In genomic region chr22:25092119-25092518, GRCh38 we compare ENCODE assay signal across 22 cellular contexts.
"Had no signal": no experiment of that assay in that cellular context is flagged by ENCODE, and none has a peak within 500 bp of the region (broad histone marks: within the 10 kb centered on the region; RNA-seq: fewer than 3 reads in every experiment).

No MANE protein-coding gene starts in this region.

- DNase-seq: activated CD4-positive, alpha-beta T cell treated with anti-CD3 and anti-CD28 coated beads for 4 hours; activated CD4-positive, alpha-beta T cell treated with anti-CD3 and anti-CD28 coated beads, Interleukin-2, amount 50 U/mL, for 48 hours; activated CD4-positive, CD25-positive, alpha-beta regulatory T cell; activated CD8-positive, alpha-beta memory T cell treated with anti-CD3 and anti-CD28 coated beads for 24 hours; activated effector memory CD4-positive, alpha-beta T cell treated with anti-CD3 and anti-CD28 coated beads, Interleukin-2, amount 50 U/mL, for 16 hours; aorta; central memory CD4-positive, alpha-beta T cell; effector CD8-positive, alpha-beta T cell; left ventricle myocardium inferior; mesendoderm; mucosa of descending colon; stimulated activated CD4-positive, alpha-beta T cell treated with anti-CD3 and anti-CD28 coated beads, Interleukin-15, amount 100 ng/mL, for 24 hours; stimulated activated CD4-positive, alpha-beta T cell treated with anti-CD3 and anti-CD28 coated beads, Interleukin-2, amount 100 ng/mL, for 24 hours; stimulated activated naive B cell treated with anti-CD40 and anti-IgM and Interleukin-4, amounts not matched to agents 10 μg/mL and 1 μg/mL and 100 μg/mL, for 72 hours; stomach; T-helper 1 cell had no signal

- H3K4me3 Mint-ChIP-seq: activated naive CD4-positive, alpha-beta T cell treated with anti-CD3 and anti-CD28 coated beads for 36 hours; neural crest cell; stimulated activated naive B cell treated with anti-CD40 and anti-IgM and Interleukin-4, amounts not matched to agents 10 μg/mL and 1 μg/mL and 100 μg/mL, for 72 hours had no signal

- H3K27ac Mint-ChIP-seq: activated naive CD4-positive, alpha-beta T cell treated with anti-CD3 and anti-CD28 coated beads for 36 hours; stimulated activated naive B cell treated with anti-CD40 and anti-IgM and Interleukin-4, amounts not matched to agents 10 μg/mL and 1 μg/mL and 100 μg/mL, for 72 hours had no signal

- ATAC-seq: mucosa of descending colon; stimulated activated naive B cell treated with anti-CD40 and anti-IgM and Interleukin-4, amounts not matched to agents 10 μg/mL and 1 μg/mL and 100 μg/mL, for 72 hours had no signal

- H3K4me1 ChIP-seq: parathyroid adenoma had no signal

- H3K36me3 ChIP-seq: left ventricle myocardium inferior, right atrium auricular region, tibial nerve had no signal

- H3K9me3 Mint-ChIP-seq: activated naive CD4-positive, alpha-beta T cell treated with anti-CD3 and anti-CD28 coated beads for 36 hours; neural crest cell; stimulated activated naive B cell treated with anti-CD40 and anti-IgM and Interleukin-4, amounts not matched to agents 10 μg/mL and 1 μg/mL and 100 μg/mL, for 72 hours had no signal

- H3K27me3 ChIP-seq: right atrium auricular region, stomach, tibial nerve had no signal

- H3K36me3 Mint-ChIP-seq: stimulated activated naive B cell treated with anti-CD40 and anti-IgM and Interleukin-4, amounts not matched to agents 10 μg/mL and 1 μg/mL and 100 μg/mL, for 72 hours had no signal

- H3K9me3 ChIP-seq: left ventricle myocardium inferior, mucosa of descending colon, right atrium auricular region, stomach, tibial nerve had no signal

- H3K27ac ChIP-seq: left ventricle myocardium inferior, parathyroid adenoma, right atrium auricular region, stomach, tibial nerve had no signal

- H3K4me3 ChIP-seq: left ventricle myocardium inferior, lung, mucosa of descending colon, right atrium auricular region, stomach, tibial nerve had no signal
